ENCODE assay signal across 20 cellular contexts in the genomic region with DNA sequence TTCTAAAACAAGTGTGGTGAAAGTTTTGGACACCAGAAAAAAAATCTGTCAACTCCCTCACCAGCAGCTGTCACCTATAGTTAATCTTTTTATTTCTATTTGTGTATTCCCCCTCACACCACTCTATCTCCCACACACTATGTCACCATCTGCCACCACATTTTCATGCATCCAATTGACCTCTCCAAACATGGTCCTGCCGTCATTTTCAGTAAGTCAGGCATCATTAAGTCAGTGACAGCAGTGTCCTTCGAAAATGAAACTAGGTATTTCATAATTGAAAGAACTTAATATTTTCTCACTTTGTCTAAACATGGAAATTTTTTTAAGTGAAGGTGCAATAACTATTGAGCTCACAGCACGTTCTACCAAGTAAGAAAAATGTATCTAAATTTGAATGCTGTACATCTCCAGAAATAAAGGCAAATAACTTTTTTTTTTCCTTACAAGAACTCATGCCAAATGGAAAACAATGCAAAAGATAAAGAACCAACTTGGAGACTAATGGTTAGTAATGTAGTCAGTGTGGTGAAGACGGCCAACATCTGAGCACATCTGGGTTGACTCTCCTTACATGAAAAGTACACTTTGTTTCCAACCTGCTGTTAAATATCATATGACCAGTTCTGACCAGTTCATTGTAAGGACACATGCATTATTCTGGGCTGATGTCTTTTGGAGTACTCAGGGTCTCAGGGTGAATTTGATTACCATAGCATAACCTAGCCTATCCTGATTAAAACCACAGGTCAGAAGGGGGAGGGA.
"Had no signal": no experiment of that assay in that cellular context is flagged by ENCODE, and none has a peak within 500 bp of the region (broad histone marks: within the 10 kb centered on the region; RNA-seq: fewer than 3 reads in every experiment).

No MANE protein-coding gene starts in this region.

- H3K27ac Mint-ChIP-seq: activated T-helper 17 cell treated with anti-CD3 and anti-CD28 coated beads, Interleukin-2, amount 50 U/mL, for 72 hours; dendritic cell treated with granulocyte-macrophage colony-stimulating factor and Interleukin-4, amounts not matched to agents 40 ng/mL and 50 ng/mL, for 4 days; natural killer cell; type B pancreatic cell had no signal

- H3K4me3 Mint-ChIP-seq: activated T-helper 17 cell treated with anti-CD3 and anti-CD28 coated beads, Interleukin-2, amount 50 U/mL, for 72 hours; central memory CD8-positive, alpha-beta T cell; dendritic cell treated with granulocyte-macrophage colony-stimulating factor and Interleukin-4, amounts not matched to agents 40 ng/mL and 50 ng/mL, for 4 days; natural killer cell; type B pancreatic cell had no signal

- H3K27me3 ChIP-seq: brain microvascular endothelial cell, neutrophil, suprapubic skin had no signal

- H3K4me1 ChIP-seq: parathyroid adenoma, suprapubic skin had no signal

- H3K27me3 Mint-ChIP-seq: activated T-helper 17 cell treated with anti-CD3 and anti-CD28 coated beads, Interleukin-2, amount 50 U/mL, for 72 hours; central memory CD8-positive, alpha-beta T cell; dendritic cell treated with granulocyte-macrophage colony-stimulating factor and Interleukin-4, amounts not matched to agents 40 ng/mL and 50 ng/mL, for 4 days; type B pancreatic cell had no signal

- H3K27ac ChIP-seq: brain microvascular endothelial cell, neutrophil, parathyroid adenoma, skin epidermis, suprapubic skin had no signal

- H3K9me3 Mint-ChIP-seq: activated T-helper 17 cell treated with anti-CD3 and anti-CD28 coated beads, Interleukin-2, amount 50 U/mL, for 72 hours; dendritic cell treated with granulocyte-macrophage colony-stimulating factor and Interleukin-4, amounts not matched to agents 40 ng/mL and 50 ng/mL, for 4 days; type B pancreatic cell had no signal

- ATAC-seq: activated CD4-positive, CD25-positive, alpha-beta regulatory T cell treated with anti-CD3 and anti-CD28 coated beads, Interleukin-2, amount 50 U/mL, for 24 hours; activated T-helper 17 cell treated with anti-CD3 and anti-CD28 coated beads, Interleukin-2, amount 50 U/mL, for 72 hours; natural killer cell had no signal

- H3K4me1 Mint-ChIP-seq: activated T-helper 17 cell treated with anti-CD3 and anti-CD28 coated beads, Interleukin-2, amount 50 U/mL, for 72 hours; central memory CD8-positive, alpha-beta T cell; natural killer cell had no signal

- DNase-seq: activated naive CD4-positive, alpha-beta T cell treated with Interleukin-2 at 50 U/mL for 16 hours; activated T-cell treated with anti-CD3 and anti-CD28 coated beads for 4 hours; brain microvascular endothelial cell; effector memory CD4-positive, alpha-beta T cell; foreskin fibroblast; head of caudate nucleus; mesendoderm; natural killer cell; stimulated activated CD4-positive, alpha-beta T cell treated with anti-CD3 and anti-CD28 coated beads, Interleukin-15, amount 100 ng/mL, for 24 hours; stimulated activated CD4-positive, alpha-beta T cell treated with anti-CD3 and anti-CD28 coated beads, Interleukin-4, amount 100 ng/mL, for 1 hour; stimulated activated naive CD4-positive, alpha-beta T cell had no signal

- H3K36me3 Mint-ChIP-seq: natural killer cell, type B pancreatic cell had no signal

- H3K4me3 ChIP-seq: skin epidermis, suprapubic skin had no signal

- H3K9me3 ChIP-seq: neutrophil, suprapubic skin had no signal

- H3K36me3 ChIP-seq: brain microvascular endothelial cell, neutrophil, suprapubic skin had no signal
